ENCODE assay signal across 8 cellular contexts in the genomic region with DNA sequence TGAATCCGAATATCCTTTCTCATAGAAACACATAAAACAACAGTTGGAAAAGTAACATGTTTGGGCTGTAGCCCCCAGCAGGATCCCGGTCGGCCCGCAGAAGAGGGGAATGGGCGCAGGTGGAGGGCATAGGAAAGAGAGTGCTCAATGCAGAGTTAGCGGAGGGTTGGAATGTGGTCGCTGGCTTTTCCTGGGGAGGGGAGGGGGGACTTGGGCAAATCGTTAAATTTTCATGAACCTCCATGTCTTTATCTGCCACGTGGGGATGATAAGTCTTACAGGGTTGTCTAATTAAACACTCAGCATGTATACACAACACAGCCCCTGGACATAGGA. TPM values are rescaled to one million over a fixed set of nuclear protein-coding genes. Genes with fewer than 3 reads are reported as not detected.
A peak's percentile ranks its signal among the peaks of the same experiment; 100 is the strongest.
DNase-seq lines count a peak whose midpoint lies in the region; ATAC-seq and TF ChIP-seq lines count a peak whose summit lies in the region.

No MANE protein-coding gene starts in this region.

- peaks cover 25% of the 10 kb centered on the region for H3K4me1 Mint-ChIP-seq in activated CD4-positive, alpha-beta T cell treated with anti-CD3 and anti-CD28 coated beads, Interleukin-2, amount 10 ng/mL, durations not matched to agents 7 days and 5 days

- peak overlapping the region; percentile 93 for H3K27ac Mint-ChIP-seq in activated CD4-positive, alpha-beta T cell treated with anti-CD3 and anti-CD28 coated beads, Interleukin-2, amount 10 ng/mL, durations not matched to agents 7 days and 5 days

- CTCF ChIA-PET in activated CD4-positive, alpha-beta T cell treated with anti-CD3 and anti-CD28 coated beads, Interleukin-2, amount 10 ng/mL, durations not matched to agents 7 days and 5 days (lab: Charles Lee): interaction anchor here (0.9 to 1.3 kb wide), 2 partner anchors 28 to 75 kb away, joined by 3 read pairs; no protein-coding TSS in a partner anchor

- H3K4me1 ChIP-seq in adrenal gland (replicated peaks in 1 of 2) (peaks cover 7 to 28% of the 10 kb centered on the region in 2 donors), left lung (peaks cover 0 to 30% of the 10 kb centered on the region in 2 donors), tibial artery (peaks cover 0 to 25% (median 6%) of the 10 kb centered on the region in 4 donors)

- peak overlapping the region in 2 of 4 donors; percentile 39 to 93 for H3K4me3 ChIP-seq in adrenal gland
- peak overlapping the region; percentile 54 to 65 for H3K4me3 ChIP-seq in left lung
- peak overlapping the region; percentile 71 to 92 for H3K4me3 ChIP-seq in tibial artery

- no peaks in the 10 kb centered on the region for H3K9me3 ChIP-seq in adrenal gland (replicated peaks in 1 of 3)
- no peaks in the 10 kb centered on the region for H3K9me3 ChIP-seq in left lung
- no peaks in the 10 kb centered on the region for H3K9me3 ChIP-seq in tibial artery

- H3K27me3 ChIP-seq in adrenal gland: no peaks in the 10 kb centered on the region
- H3K27me3 ChIP-seq in left lung: no peaks in the 10 kb centered on the region
- H3K27me3 ChIP-seq in tibial artery: no peaks in the 10 kb centered on the region

- H3K9me3 Mint-ChIP-seq in activated CD4-positive, alpha-beta T cell treated with anti-CD3 and anti-CD28 coated beads, Interleukin-2, amount 10 ng/mL, durations not matched to agents 7 days and 5 days: no peaks in the 10 kb centered on the region

- POLR2A ChIA-PET in activated CD4-positive, alpha-beta T cell treated with anti-CD3 and anti-CD28 coated beads, Interleukin-2, amount 10 ng/mL, durations not matched to agents 7 days and 5 days (lab: Charles Lee): no interaction called here

- peak overlapping the region; percentile 83 for H3K4me3 Mint-ChIP-seq in activated CD4-positive, alpha-beta T cell treated with anti-CD3 and anti-CD28 coated beads, Interleukin-2, amount 10 ng/mL, durations not matched to agents 7 days and 5 days

- H3K36me3 Mint-ChIP-seq in activated CD4-positive, alpha-beta T cell treated with anti-CD3 and anti-CD28 coated beads, Interleukin-2, amount 10 ng/mL, durations not matched to agents 7 days and 5 days (ENCODE audit: low read depth): peaks cover 15% of the 10 kb centered on the region

- H3K27ac ChIP-seq in adrenal gland (peak overlapping the region in 4 of 5 donors; percentile 40 to 100 (median 85)), left lung (peak overlapping the region; percentile 22 to 98), tibial artery (peak overlapping the region; percentile 96 to 97)

- intact Hi-C loops in adrenal gland (cut with DNase I) (loop anchor here in 1 of 2 donors (10.0 kb wide), 1 partner anchor 76 kb away; no protein-coding TSS in a partner anchor), left lung (cut with DNase I) (no loop called here), tibial artery (cut with DNase I; ENCODE audit: low total_unique reads) (loop anchor here (5.0 kb wide), 1 partner anchor 62 kb away; the partner anchor contains the start of gene POMP)

- H3K36me3 ChIP-seq in adrenal gland (replicated peaks in 1 of 2) (no peaks in the 10 kb centered on the region), left lung (no peaks in the 10 kb centered on the region), tibial artery (no peaks in the 10 kb centered on the region)

- no peak for TF ChIP-seq CTCF in adrenal gland (IDR thresholded peaks at IDR 0.05)
- TF ChIP-seq CTCF in left lung (IDR thresholded peaks at IDR 0.05): no peak
- TF ChIP-seq CTCF in tibial artery (IDR thresholded peaks at IDR 0.05): no peak

- DNase-seq in activated CD4-positive, alpha-beta T cell treated with anti-CD3 and anti-CD28 coated beads, Interleukin-2, amount 10 ng/mL, durations not matched to agents 7 days and 5 days: no peak
- no peak for DNase-seq in activated CD4-positive, alpha-beta T cell treated with anti-CD3 and anti-CD28 coated beads for 4 hours
- no peak for DNase-seq in adrenal gland
- DNase-seq in left lung: no peak
- DNase-seq in tibial artery: no peak
- no peak for DNase-seq in COR-L47 (lab: John Stamatoyannopoulos, UW)
- DNase-seq in activated CD4-positive, CD25-positive, alpha-beta regulatory T cell treated with anti-CD3 and anti-CD28 coated beads, Interleukin-2, amount 50 U/mL, for 72 hours: no peak

- peaks cover 4% of the 10 kb centered on the region for H3K27me3 Mint-ChIP-seq in activated CD4-positive, alpha-beta T cell treated with anti-CD3 and anti-CD28 coated beads, Interleukin-2, amount 10 ng/mL, durations not matched to agents 7 days and 5 days

- ATAC-seq in left lung (no peak), HG03196 (IDR thresholded peaks at IDR 0.05; ENCODE audit: unreplicated experiment) (no peak)

- WGBS in adrenal gland, 4 donors: 3 to 18% (median 5%) methylated on average over 9 of the region's 9 CpGs

- TF ChIP-seq POLR2A in adrenal gland (IDR thresholded peaks at IDR 0.05): no peak

RNA-seq across cellular contexts. Expression of gene SLC46A3, which starts 0.4 kb away (rescaled TPM):
- total RNA-seq in activated CD4-positive, alpha-beta T cell treated with anti-CD3 and anti-CD28 coated beads, Interleukin-2, amount 10 ng/mL, durations not matched to agents 7 days and 5 days: 10 to 100 TPM; 15.2 to 17.6 TPM
- 10 to 100 TPM; 13.9 to 54.9 (median 32.6) TPM for total RNA-seq in adrenal gland
- 10 to 100 TPM; 10.1 to 36.1 (median 17.1) TPM for polyA plus RNA-seq in adrenal gland
- total RNA-seq in left lung: 10 to 100 TPM; 11.7 to 14.5 TPM
